ENCODE assay signal across 26 cellular contexts in the genomic region with DNA sequence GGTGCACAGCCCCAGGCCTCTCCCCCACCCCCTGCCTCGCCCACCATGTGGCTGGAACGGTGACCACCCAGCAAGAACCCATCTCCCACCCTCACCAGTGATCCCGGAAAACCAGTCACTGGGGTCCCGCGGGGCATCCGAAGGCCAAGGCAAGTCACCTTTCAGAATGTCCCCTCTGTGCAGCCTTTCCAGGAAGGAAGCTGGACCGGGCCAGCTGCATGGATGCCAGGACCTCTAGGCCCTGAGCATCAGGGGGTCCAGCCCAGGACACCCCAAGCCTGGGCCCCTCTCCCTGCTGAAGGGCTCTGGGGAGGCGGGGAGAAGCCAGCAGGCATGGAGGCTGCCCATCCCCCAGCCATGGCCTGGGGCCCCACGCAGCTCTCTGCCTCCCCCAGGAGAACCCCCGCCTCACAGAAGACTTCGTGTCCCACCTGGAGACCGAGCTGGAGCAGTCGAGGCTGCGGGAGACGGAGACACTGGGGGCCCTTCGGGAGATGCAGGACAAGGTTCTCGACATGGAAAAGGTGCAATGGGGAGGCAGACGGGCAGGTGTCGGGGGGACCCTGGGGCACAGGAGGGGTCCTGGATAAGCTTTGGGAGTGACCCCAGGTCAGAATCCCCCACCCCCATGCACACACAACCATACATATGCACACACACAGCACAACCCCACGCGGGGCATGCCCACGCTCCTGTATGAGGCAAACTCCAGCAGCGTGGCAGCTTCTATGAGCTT. TPM values are rescaled to one million over a fixed set of nuclear protein-coding genes. Genes with fewer than 3 reads are reported as not detected.
A peak's percentile ranks its signal among the peaks of the same experiment; 100 is the strongest.
DNase-seq lines count a peak whose midpoint lies in the region; ATAC-seq and TF ChIP-seq lines count a peak whose summit lies in the region.
"Had no signal": no experiment of that assay in that cellular context is flagged by ENCODE, and none has a peak within 500 bp of the region (broad histone marks: within the 10 kb centered on the region; RNA-seq: fewer than 3 reads in every experiment).

No MANE protein-coding gene starts in this region.

- no TSS peak for BruUV-seq in IMR-90 (replicated peaks; lab: Mats Ljungman, UMichigan)

- H4K20me1 ChIP-seq in BLaER1 treated with 17β-estradiol and CSF1 and Interleukin-3, amounts not matched to agents 10 nM and 100 nM = peaks cover 0 to 76% (median 26%) of the 10 kb centered on the region in 11 experiments; a peak in 17 of 22 replicates
- H4K20me1 ChIP-seq in IMR-90 (ENCODE audit: insufficient read depth, low read length) = 0 out of 2 replicates have a peak, but pooled peaks cover 7% of the 10 kb centered on the region

- no peak overlapping the region for H2BK120ac ChIP-seq in IMR-90 (ENCODE audit: low read depth, low read length)

- H3K9me3 ChIP-seq in BLaER1 treated with 17β-estradiol and CSF1 and Interleukin-3, amounts not matched to agents 10 nM and 100 nM (replicated peaks in 1 of 11) = no peaks in the 10 kb centered on the region
- no peaks in the 10 kb centered on the region for H3K9me3 ChIP-seq in IMR-90 (ENCODE audit: control insufficient read depth, insufficient read depth, low read length)
- H3K9me3 ChIP-seq in left lung = no peaks in the 10 kb centered on the region
- H3K9me3 ChIP-seq: HAP-1 had no signal

- H3K79me1 ChIP-seq in IMR-90 (ENCODE audit: low read depth in 1 of 2, low read length in 2 of 2) = no peaks in the 10 kb centered on the region

- H2BK5ac ChIP-seq in IMR-90 (ENCODE audit: low read depth, low read length, poor library complexity, severe bottlenecking) = no peak overlapping the region

- no peak overlapping the region for H2BK15ac ChIP-seq in IMR-90 (ENCODE audit: low read depth, low read length)

- peak overlapping the region; percentile 61 for H2AK9ac ChIP-seq in IMR-90 (replicated peaks; ENCODE audit: low read depth, low read length, poor library complexity)

- H3K14ac ChIP-seq in IMR-90 (replicated peaks; ENCODE audit: low read depth, low read length) = no peak overlapping the region

- H3K27ac ChIP-seq in BLaER1 treated with 17β-estradiol and CSF1 and Interleukin-3, amounts not matched to agents 10 nM and 100 nM = no peak overlapping the region
- H3K27ac ChIP-seq in IMR-90 (ENCODE audit: insufficient read depth, low read length) = no peak overlapping the region
- no peak overlapping the region for H3K27ac ChIP-seq in left lung
- H3K27ac ChIP-seq in temporal lobe (ENCODE audit: low read depth, low read length) = peak overlapping the region; percentile 65
- H3K27ac ChIP-seq: HL-60 had no signal

- H3K4ac ChIP-seq in IMR-90 (ENCODE audit: low read depth, low read length) = no peak overlapping the region

- H3K9ac ChIP-seq in BLaER1 treated with 17β-estradiol and CSF1 and Interleukin-3, amounts not matched to agents 10 nM and 100 nM = no peak overlapping the region
- no peak overlapping the region for H3K9ac ChIP-seq in IMR-90 (ENCODE audit: low read depth, low read length)

- H3K56ac ChIP-seq in IMR-90 (ENCODE audit: extremely low read depth, insufficient read depth, low read length) = no peak overlapping the region

- H3K4me3 ChIP-seq in BLaER1 treated with 17β-estradiol and CSF1 and Interleukin-3, amounts not matched to agents 10 nM and 100 nM = no peak overlapping the region
- H3K4me3 ChIP-seq in IMR-90 (ENCODE audit: insufficient read depth, low read depth, low read length) (no peak overlapping the region), left lung (no peak overlapping the region)
- H3K4me3 ChIP-seq: HAP-1 had no signal

- H3K23ac ChIP-seq in IMR-90 (ENCODE audit: low read depth, low read length) = no peak overlapping the region

- H3K4me1 ChIP-seq in BLaER1 treated with 17β-estradiol and CSF1 and Interleukin-3, amounts not matched to agents 10 nM and 100 nM = peaks cover 37 to 67% (median 58%) of the 10 kb centered on the region in 10 experiments
- peaks cover 3% of the 10 kb centered on the region; the same call in 1 of the 2 replicates for H3K4me1 ChIP-seq in IMR-90 (ENCODE audit: control insufficient read depth, insufficient read depth, low read length)
- H3K4me1 ChIP-seq in left lung = peaks cover 7 to 14% of the 10 kb centered on the region in 2 donors
- H3K4me1 ChIP-seq: HAP-1 had no signal

- intact Hi-C loops in IMR-90 (cut with micrococcal nuclease) (no loop called here), left lung (cut with DNase I) (no loop called here)

- no peak overlapping the region for H2BK20ac ChIP-seq in IMR-90 (ENCODE audit: low read depth, low read length)

- no peak for TF ChIP-seq POLR2A in IMR-90 (IDR thresholded peaks at IDR 0.05; ENCODE audit: low read depth, low read length)

- H4K5ac ChIP-seq in IMR-90 (ENCODE audit: low read depth, low read length) = no peak overlapping the region

- CTCF ChIA-PET in IMR-90 (lab: Yijun Ruan, JAX) = interaction anchor here (0.7 kb wide), 1 partner anchor 69 kb away, joined by 3 read pairs; no protein-coding TSS in a partner anchor

- H3K36me3 ChIP-seq in BLaER1 treated with 17β-estradiol and CSF1 and Interleukin-3, amounts not matched to agents 10 nM and 100 nM = no peaks in the 10 kb centered on the region
- H3K36me3 ChIP-seq in IMR-90 (ENCODE audit: control insufficient read depth, insufficient read depth, low read length) = peaks cover 2% of the 10 kb centered on the region; the same call in 1 of the 2 replicates
- H3K36me3 ChIP-seq in left lung = peaks cover 0 to 29% of the 10 kb centered on the region in 2 donors
- H3K36me3 ChIP-seq: HAP-1 had no signal

- 91% methylated on average over 7 of the region's 23 CpGs; no CpG with 5 or more reads in 1 of the 2 experiments for WGBS in IMR-90 (ENCODE audit: extremely low coverage in 2 of 2, insufficient read length in 1 of 2), 2 experiments

- no peaks in the 10 kb centered on the region for H3K9me1 ChIP-seq in IMR-90 (ENCODE audit: insufficient read depth, low read length)

- no peak overlapping the region for H3K18ac ChIP-seq in IMR-90 (ENCODE audit: low read depth, low read length)

- dilution Hi-C loops in IMR-90 (cut with HindIII; ENCODE audit: low sequenced_read_pairs, unreplicated experiment) = no loop called here

- no peak overlapping the region for H2AFZ ChIP-seq in IMR-90 (replicated peaks; ENCODE audit: low read length, poor library complexity)

- peak overlapping the region in 7 of 11 experiments; percentile 94 to 99 (median 99); a peak in 4 of 22 replicates for H3K4me2 ChIP-seq in BLaER1 treated with 17β-estradiol and CSF1 and Interleukin-3, amounts not matched to agents 10 nM and 100 nM
- H3K4me2 ChIP-seq in IMR-90 (ENCODE audit: low read depth, low read length) = no peak overlapping the region

- no peak overlapping the region for H4K91ac ChIP-seq in IMR-90 (ENCODE audit: insufficient read depth, low read depth, low read length)

- TF ChIP-seq CTCF in IMR-90 (conservative IDR thresholded peaks at IDR 0.05; ENCODE audit: low read depth, low read length) = no peak
- no peak for TF ChIP-seq CTCF in left lung (IDR thresholded peaks at IDR 0.05)

- in situ Hi-C loops in IMR-90 (cut with MboI; ENCODE audit: low sequenced_read_pairs) = no loop called here

- TF ChIP-seq RAD21 in IMR-90 (IDR thresholded peaks at IDR 0.05; ENCODE audit: low read length) = no peak

- no peak overlapping the region for H2AK5ac ChIP-seq in IMR-90 (ENCODE audit: low read depth, low read length)

- POLR2A ChIA-PET in IMR-90 (lab: Charles Lee; ENCODE audit: unreplicated experiment) = no interaction called here

- ATAC-seq in IMR-90 (ENCODE audit: low read depth) = no peak
- ATAC-seq in left lung = no peak
- ATAC-seq: HepG2, PC-3 had no signal

- peaks cover 40 to 61% (median 50%) of the 10 kb centered on the region in 11 experiments for H3K27me3 ChIP-seq in BLaER1 treated with 17β-estradiol and CSF1 and Interleukin-3, amounts not matched to agents 10 nM and 100 nM
- H3K27me3 ChIP-seq in IMR-90 (ENCODE audit: control insufficient read depth, insufficient read depth, low read length) (no peaks in the 10 kb centered on the region; the same call in 1 of the 2 replicates), left lung (peaks cover 0 to 61% of the 10 kb centered on the region in 2 donors)

- DNase-seq in IMR-90 (no peak), left lung (peak; percentile 22 to 61), medulla oblongata (ENCODE audit: extremely low spot score) (no peak), GM03348 (ENCODE audit: low spot score) (no peak), NCI-H345 treated with DMSO at 0.1 percent for 48 hours (lab: John Stamatoyannopoulos, UW; ENCODE audit: unreplicated experiment) (no peak)
- DNase-seq: Calu3; CD8-positive, alpha-beta memory T cell; DMS153; KBM-7; MM.1S; NCI-H1048; NCI-H1436; NCI-H1930; NCI-H2171; NCI-H345; NCI-H526; PC-3; SHP77 had no signal

- no peak overlapping the region for H4K8ac ChIP-seq in IMR-90 (ENCODE audit: low read depth in 2 of 2, low read length in 2 of 2)

TF ChIP-seq in IMR-90, 13 proteins besides CTCF, POLR2A, EP300 and RAD21 (continues in another document):
- TF ChIP-seq FOS (IDR thresholded peaks at IDR 0.05; ENCODE audit: low read depth, low read length) = no peak
- TF ChIP-seq MAFK (IDR thresholded peaks at IDR 0.05; ENCODE audit: low read depth, low read length) = no peak

RNA-seq across cellular contexts. Expression of gene PRR36, which starts 13.9 kb away (rescaled TPM):
- total RNA-seq in IMR-90 (2012; rRNA removed) (not detected in 2 replicates), left lung (1 to 10 TPM; 1.2 to 4.2 TPM), temporal lobe (7.4 TPM)
- 0.02 and 0.06 TPM in 2 replicates for polyA plus RNA-seq in IMR-90 (2012; rRNA removed)
- polyA plus RNA-seq in IMR-90 (2012; cell fraction: cytosol; rRNA removed) = 0.05 and 0.21 TPM in 2 replicates
- 0.09 and 0.29 TPM in 2 replicates for polyA plus RNA-seq in IMR-90 (2012; cell fraction: nucleus; rRNA removed; ENCODE audit: low replicate concordance)
- total RNA-seq: CD8-positive, alpha-beta memory T cell; RPMI7951 had no signal
- polyA plus RNA-seq: CD8-positive, alpha-beta memory T cell had no signal

RNA-seq across cellular contexts. Expression of gene LRRC8E, which starts 28.0 kb away (rescaled TPM):
- total RNA-seq in IMR-90 (2012; rRNA removed) (6.9 and 7.2 TPM in 2 replicates), left lung (10 to 100 TPM in 1 of 2 donors, 1 to 10 TPM in 1; 5.9 to 10.5 TPM), temporal lobe (under 0.01 TPM)
- 6.4 and 6.9 TPM in 2 replicates for polyA plus RNA-seq in IMR-90 (2012; rRNA removed)
- 4.1 and 5.4 TPM in 2 replicates for polyA plus RNA-seq in IMR-90 (2012; cell fraction: cytosol; rRNA removed)
- 4.1 and 7.1 TPM in 2 replicates for polyA plus RNA-seq in IMR-90 (2012; cell fraction: nucleus; rRNA removed; ENCODE audit: low replicate concordance)
- total RNA-seq: CD8-positive, alpha-beta memory T cell; G401 had no signal
- polyA plus RNA-seq: CD8-positive, alpha-beta memory T cell had no signal

RNA-seq across cellular contexts. Expression of gene EVI5L, which starts 30.3 kb away (rescaled TPM):
- total RNA-seq in IMR-90 (2012; rRNA removed) = 12.7 and 15.0 TPM in 2 replicates
- polyA plus RNA-seq in IMR-90 (2012; rRNA removed) = 14.6 and 15.0 TPM in 2 replicates
- 13.6 and 18.5 TPM in 2 replicates for polyA plus RNA-seq in IMR-90 (2012; cell fraction: cytosol; rRNA removed)
- 21.0 and 37.0 TPM in 2 replicates for polyA plus RNA-seq in IMR-90 (2012; cell fraction: nucleus; rRNA removed; ENCODE audit: low replicate concordance)
- total RNA-seq in left lung = 10 to 100 TPM; 14.2 to 16.9 TPM
- 49.4 TPM for total RNA-seq in temporal lobe

RNA-seq across cellular contexts. Expression of gene MAP2K7, which starts 43.3 kb away (rescaled TPM):
- 3.9 and 4.1 TPM in 2 replicates for total RNA-seq in IMR-90 (2012; rRNA removed)
- polyA plus RNA-seq in IMR-90 (2012; rRNA removed) = 15.6 TPM in 2 replicates
- polyA plus RNA-seq in IMR-90 (2012; cell fraction: cytosol; rRNA removed) = 4.4 and 11.5 TPM in 2 replicates
- polyA plus RNA-seq in IMR-90 (2012; cell fraction: nucleus; rRNA removed; ENCODE audit: low replicate concordance) = 49.0 and 68.0 TPM in 2 replicates
- total RNA-seq in left lung = 10 to 100 TPM; 30.5 to 31.1 TPM
- total RNA-seq in temporal lobe = 7.1 TPM

RNA-seq across cellular contexts. Expression of gene TGFBR3L, which starts 54.3 kb away (rescaled TPM):
- total RNA-seq in IMR-90 (2012; rRNA removed) = not detected in 2 replicates
- polyA plus RNA-seq in IMR-90 (2012; rRNA removed) = 0.94 and 2.2 TPM in 2 replicates
- 3.5 and 4.4 TPM in 2 replicates for polyA plus RNA-seq in IMR-90 (2012; cell fraction: cytosol; rRNA removed)
- 1.9 and 3.1 TPM in 2 replicates for polyA plus RNA-seq in IMR-90 (2012; cell fraction: nucleus; rRNA removed; ENCODE audit: low replicate concordance)
- under 1 TPM; 0.29 to 0.55 TPM for total RNA-seq in left lung
- total RNA-seq in temporal lobe = 0.74 TPM
- total RNA-seq: G401, HT-29 had no signal

Comparison
In these comparisons a context has a peak if more than half of its experiments do, and no peak if none do; other contexts are left out.
1. DNase-seq: peak in left lung (2 of 2); none in IMR-90 (single experiment), medulla oblongata (single experiment), GM03348 (single experiment) and NCI-H345 treated with DMSO at 0.1 percent for 48 hours (single experiment).